Comparison of ENCODE assay signal across 8 cellular contexts in the genomic region with DNA sequence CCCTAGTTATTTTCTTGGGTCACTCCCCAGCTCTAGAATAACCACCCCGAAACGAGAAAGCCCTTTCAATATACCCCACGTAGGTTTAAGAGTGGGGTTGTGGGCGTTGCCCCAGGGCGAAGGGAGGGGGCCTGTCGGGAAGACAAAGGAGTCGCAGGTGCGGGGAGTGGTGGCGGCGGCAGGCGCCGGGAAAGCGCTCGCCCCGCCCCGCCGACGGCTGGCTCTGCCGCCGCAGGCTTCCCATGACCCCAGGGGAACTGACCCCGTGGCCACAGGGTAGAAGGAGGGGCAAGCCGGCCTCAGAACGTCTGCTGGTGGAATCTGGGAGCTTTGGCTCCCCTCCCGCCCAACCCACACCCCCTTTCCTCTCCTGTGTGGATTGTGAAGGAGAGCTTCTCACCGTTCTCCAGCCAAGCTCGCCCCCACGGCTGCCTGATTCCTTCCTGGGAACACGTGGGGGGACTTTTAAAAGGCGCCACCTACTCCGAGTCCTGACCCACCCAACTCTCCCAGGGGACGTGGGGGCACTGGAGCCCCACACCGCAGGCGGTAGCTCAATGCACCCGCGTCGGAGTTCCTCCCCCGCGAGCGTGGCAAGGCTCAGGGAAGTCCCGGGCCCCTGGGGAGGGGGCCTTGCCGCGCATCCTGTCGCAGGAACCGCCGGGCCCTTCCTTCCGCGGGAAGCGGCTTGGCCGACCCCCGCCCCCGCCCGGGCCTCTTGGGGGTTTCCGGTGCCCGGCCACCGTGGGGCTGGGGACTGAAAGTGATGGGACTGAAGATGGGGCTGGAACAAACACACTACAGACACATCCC. TPM values are rescaled to one million over a fixed set of nuclear protein-coding genes. Genes with fewer than 3 reads are reported as not detected.
DNase-seq lines count a peak whose midpoint lies in the region; ATAC-seq and TF ChIP-seq lines count a peak whose summit lies in the region.

No MANE protein-coding gene starts in this region.

- peak; percentile 67 for DNase-seq in NCI-H1436 (lab: John Stamatoyannopoulos, UW)
- DNase-seq in NCI-H1436 treated with DMSO at 0.1 percent for 48 hours (lab: John Stamatoyannopoulos, UW) = no peak
- peak; percentile 64 for DNase-seq in NCI-H1417 treated with DMSO at 0.1 percent for 48 hours (lab: John Stamatoyannopoulos, UW)
- DNase-seq in activated B cell treated with CpG ODN at 0.5 μM for 24 hours = peak; percentile 94
- DNase-seq in choroid plexus epithelial cell (ENCODE audit: low read depth) = peak; percentile 80
- peak; percentile 63 to 74 for DNase-seq in stimulated activated CD4-positive, alpha-beta T cell treated with anti-CD3 and anti-CD28 coated beads, Interleukin-4, amount 100 ng/mL, for 4 hours

- H3K36me3 Mint-ChIP-seq in activated B cell treated with CpG ODN at 0.5 μM for 24 hours (ENCODE audit: low read depth) = peaks cover 36% of the 10 kb centered on the region

- POLR2A ChIA-PET in activated B cell treated with CpG ODN at 0.5 μM for 24 hours (lab: Charles Lee) = interaction anchor here (0.5 to 6.5 kb wide), 42 partner anchors 11 to 1428 kb away, joined by 3 to 413 read pairs (median 5); a partner anchor contains a TSS

- TF ChIP-seq CTCF in activated B cell treated with CpG ODN at 0.5 μM for 24 hours (IDR thresholded peaks at IDR 0.05) (no peak), choroid plexus epithelial cell (conservative IDR thresholded peaks at IDR 0.05; ENCODE audit: low read depth, low read length) (no peak)

- no peaks in the 10 kb centered on the region for H3K27me3 ChIP-seq in layer of hippocampus (ENCODE audit: control insufficient read depth, insufficient read depth, low read length)

- no peaks in the 10 kb centered on the region for H3K9me3 Mint-ChIP-seq in activated B cell treated with CpG ODN at 0.5 μM for 24 hours

- H3K27ac Mint-ChIP-seq in activated B cell treated with CpG ODN at 0.5 μM for 24 hours = peak overlapping the region; percentile 97

- CTCF ChIA-PET in activated B cell treated with CpG ODN at 0.5 μM for 24 hours (lab: Charles Lee) = interaction anchor here (0.8 to 4.6 kb wide), 15 partner anchors 8 to 178 kb away, joined by 3 to 41 read pairs (median 6); a partner anchor contains a TSS

- intact Hi-C loops in activated B cell treated with CpG ODN at 0.5 μM for 24 hours (cut with micrococcal nuclease) = loop anchor here (1.0 to 10.0 kb wide), 10 partner anchors 8 to 1212 kb away; a partner anchor contains a TSS

- peak overlapping the region; percentile 69 for H3K27ac ChIP-seq in layer of hippocampus (ENCODE audit: low read depth, low read length)

- H3K27me3 Mint-ChIP-seq in activated B cell treated with CpG ODN at 0.5 μM for 24 hours = no peaks in the 10 kb centered on the region

- H3K4me3 ChIP-seq in choroid plexus epithelial cell (ENCODE audit: low read depth, low read length) = peak overlapping the region; percentile 91

- peaks cover 61% of the 10 kb centered on the region for H3K4me1 Mint-ChIP-seq in activated B cell treated with CpG ODN at 0.5 μM for 24 hours

- ATAC-seq in activated B cell treated with CpG ODN at 0.5 μM for 24 hours (ENCODE audit: low read depth) = peak; percentile 46
- no peak for ATAC-seq in GM19351 (IDR thresholded peaks at IDR 0.05; ENCODE audit: unreplicated experiment)

- H3K4me3 Mint-ChIP-seq in activated B cell treated with CpG ODN at 0.5 μM for 24 hours = peak overlapping the region; percentile 99

RNA-seq across cellular contexts. Expression of a gene that starts 5.5 kb away (rescaled TPM):
- 116 and 119 TPM in 2 replicates for total RNA-seq in activated B cell treated with CpG ODN at 0.5 μM for 24 hours

RNA-seq across cellular contexts. Expression of a gene that starts 5.5 kb away (rescaled TPM):
- total RNA-seq in activated B cell treated with CpG ODN at 0.5 μM for 24 hours = 41.7 and 43.6 TPM in 2 replicates

RNA-seq across cellular contexts. Expression of a gene that starts 37.6 kb away (rescaled TPM):
- total RNA-seq in activated B cell treated with CpG ODN at 0.5 μM for 24 hours = 62.1 and 68.8 TPM in 2 replicates

RNA-seq across cellular contexts. Expression of a gene that starts 39.1 kb away (rescaled TPM):
- 111 and 113 TPM in 2 replicates for total RNA-seq in activated B cell treated with CpG ODN at 0.5 μM for 24 hours

RNA-seq across cellular contexts. Expression of a gene that starts 53.0 kb away (rescaled TPM):
- total RNA-seq in activated B cell treated with CpG ODN at 0.5 μM for 24 hours = 67.1 and 74.8 TPM in 2 replicates
